ENCODE assay signal across 17 cellular contexts in the genomic region with DNA sequence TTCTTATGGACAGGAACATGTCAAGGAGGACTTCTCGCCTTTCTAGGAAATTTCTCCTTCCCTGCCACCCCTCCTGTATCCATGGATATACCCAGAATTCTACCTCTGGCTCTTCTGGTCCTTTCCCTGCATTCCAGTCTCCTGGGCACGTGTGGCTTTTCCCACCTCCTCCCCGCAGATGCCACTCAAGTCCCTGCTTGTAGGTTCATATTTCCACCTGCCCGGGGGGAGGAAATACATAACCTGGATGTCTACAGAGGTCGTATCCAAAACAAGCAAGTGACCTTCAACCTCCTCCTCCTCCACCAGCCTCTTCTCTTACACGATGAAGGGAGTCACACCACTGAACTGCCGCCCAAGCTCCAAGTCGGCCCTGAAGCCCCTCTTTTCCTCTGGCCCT. TPM values are rescaled to one million over a fixed set of nuclear protein-coding genes. Genes with fewer than 3 reads are reported as not detected.
"Had no signal": no experiment of that assay in that cellular context is flagged by ENCODE, and none has a peak within 500 bp of the region (broad histone marks: within the 10 kb centered on the region; RNA-seq: fewer than 3 reads in every experiment).

No MANE protein-coding gene starts in this region.

- H3K27me3 Mint-ChIP-seq: activated CD4-positive, alpha-beta memory T cell treated with anti-CD3 and anti-CD28 coated beads for 36 hours; natural killer cell treated with Interleukin-12 subunit alpha and Interleukin-12 subunit beta and Interleukin-15 and Interleukin-18, amount 100 ng/mL, for 72 hours; stimulated activated naive CD8-positive, alpha-beta T cell treated with anti-CD3 and anti-CD28 coated beads, Interleukin-15, amount 100 ng/mL, for 72 hours had no signal

- DNase-seq: activated CD4-positive, alpha-beta memory T cell treated with anti-CD3 and anti-CD28 coated beads for 36 hours; activated gamma-delta T cell treated with Interleukin-2 at 50 U/mL for 16 hours; activated naive CD8-positive, alpha-beta T cell treated with anti-CD3 and anti-CD28 coated beads for 36 hours; activated T-cell treated with anti-CD3 and anti-CD28 coated beads, Interleukin-2, amount 50 U/mL, for 4 hours; colonic mucosa; effector CD4-positive, alpha-beta T cell; hypothalamus; stimulated activated CD4-positive, alpha-beta T cell treated with anti-CD3 and anti-CD28 coated beads, Interleukin-4, amount 100 ng/mL, for 4 hours; stimulated activated naive CD8-positive, alpha-beta T cell treated with anti-CD3 and anti-CD28 coated beads, Interleukin-15, amount 100 ng/mL, for 72 hours; SW 1271; tibial artery had no signal

- H3K4me3 Mint-ChIP-seq: activated CD4-positive, alpha-beta memory T cell treated with anti-CD3 and anti-CD28 coated beads for 36 hours; activated naive CD8-positive, alpha-beta T cell treated with anti-CD3 and anti-CD28 coated beads for 36 hours; activated T-cell treated with anti-CD3 and anti-CD28 coated beads, Interleukin-2, amount 50 U/mL, for 4 hours; natural killer cell treated with Interleukin-12 subunit alpha and Interleukin-12 subunit beta and Interleukin-15 and Interleukin-18, amount 100 ng/mL, for 72 hours; stimulated activated naive CD8-positive, alpha-beta T cell treated with anti-CD3 and anti-CD28 coated beads, Interleukin-15, amount 100 ng/mL, for 72 hours; T-helper 2 cell treated with Interferon-gamma antibody and Interleukin-4, amounts not matched to agents 5 μg/mL and 100 μg/mL, for 36 hours had no signal

- H3K4me1 ChIP-seq: colonic mucosa, SJSA1 had no signal

- H3K27ac ChIP-seq: colonic mucosa, epithelial cell of prostate, SJSA1, tibial artery had no signal

- H3K9me3 ChIP-seq: colonic mucosa, tibial artery had no signal

- H3K36me3 ChIP-seq: colonic mucosa, SJSA1, tibial artery had no signal

- H3K4me3 ChIP-seq: colonic mucosa, lung, SJSA1, skin epidermis, tibial artery had no signal

- H3K4me1 Mint-ChIP-seq: activated naive CD8-positive, alpha-beta T cell treated with anti-CD3 and anti-CD28 coated beads for 36 hours; stimulated activated naive CD8-positive, alpha-beta T cell treated with anti-CD3 and anti-CD28 coated beads, Interleukin-15, amount 100 ng/mL, for 72 hours had no signal

- H3K36me3 Mint-ChIP-seq: activated CD4-positive, alpha-beta memory T cell treated with anti-CD3 and anti-CD28 coated beads for 36 hours; activated naive CD8-positive, alpha-beta T cell treated with anti-CD3 and anti-CD28 coated beads for 36 hours; natural killer cell treated with Interleukin-12 subunit alpha and Interleukin-12 subunit beta and Interleukin-15 and Interleukin-18, amount 100 ng/mL, for 72 hours had no signal

- H3K27me3 ChIP-seq: colonic mucosa, SJSA1, tibial artery had no signal

- H3K27ac Mint-ChIP-seq: activated CD4-positive, alpha-beta memory T cell treated with anti-CD3 and anti-CD28 coated beads for 36 hours; activated naive CD8-positive, alpha-beta T cell treated with anti-CD3 and anti-CD28 coated beads for 36 hours; natural killer cell treated with Interleukin-12 subunit alpha and Interleukin-12 subunit beta and Interleukin-15 and Interleukin-18, amount 100 ng/mL, for 72 hours; stimulated activated naive CD8-positive, alpha-beta T cell treated with anti-CD3 and anti-CD28 coated beads, Interleukin-15, amount 100 ng/mL, for 72 hours; T-helper 2 cell treated with Interferon-gamma antibody and Interleukin-4, amounts not matched to agents 5 μg/mL and 100 μg/mL, for 36 hours had no signal

- H3K9me3 Mint-ChIP-seq: activated CD4-positive, alpha-beta memory T cell treated with anti-CD3 and anti-CD28 coated beads for 36 hours; activated naive CD8-positive, alpha-beta T cell treated with anti-CD3 and anti-CD28 coated beads for 36 hours; activated T-cell treated with anti-CD3 and anti-CD28 coated beads, Interleukin-2, amount 50 U/mL, for 4 hours; natural killer cell treated with Interleukin-12 subunit alpha and Interleukin-12 subunit beta and Interleukin-15 and Interleukin-18, amount 100 ng/mL, for 72 hours; stimulated activated naive CD8-positive, alpha-beta T cell treated with anti-CD3 and anti-CD28 coated beads, Interleukin-15, amount 100 ng/mL, for 72 hours; T-helper 2 cell treated with Interferon-gamma antibody and Interleukin-4, amounts not matched to agents 5 μg/mL and 100 μg/mL, for 36 hours had no signal

RNA-seq across cellular contexts. Expression of gene FGFR2, which starts 20.7 kb away (rescaled TPM):
- total RNA-seq: activated naive CD8-positive, alpha-beta T cell treated with anti-CD3 and anti-CD28 coated beads for 36 hours had no signal
